In genomic region chr15:31332681-31333071, GRCh38 we compare ENCODE assay signal across 11 cellular contexts. TPM values are rescaled to one million over a fixed set of nuclear protein-coding genes. Genes with fewer than 3 reads are reported as not detected.
DNase-seq lines count a peak whose midpoint lies in the region; ATAC-seq and TF ChIP-seq lines count a peak whose summit lies in the region.
"Had no signal": no experiment of that assay in that cellular context is flagged by ENCODE, and none has a peak within 500 bp of the region (broad histone marks: within the 10 kb centered on the region; RNA-seq: fewer than 3 reads in every experiment).

No MANE protein-coding gene starts in this region.

- intact Hi-C loops in heart left ventricle (cut with DNase I) (loop anchor here in 2 of 10 donors (5.0 kb wide), 2 partner anchors 35 to 105 kb away; no protein-coding TSS in a partner anchor), Right ventricle myocardium superior (cut with DNase I) (no loop called here)

- peaks cover 0 to 7% (median 0%) of the 10 kb centered on the region in 9 donors for H3K36me3 ChIP-seq in heart left ventricle
- H3K36me3 ChIP-seq in lung (ENCODE audit: control insufficient read depth in 2 of 2, insufficient read depth in 2 of 2, low read length in 2 of 2): no peaks in the 10 kb centered on the region
- H3K36me3 ChIP-seq: HAP-1 had no signal

- TF ChIP-seq CTCF in heart left ventricle (IDR thresholded peaks at IDR 0.05) (no peak), lung (IDR thresholded peaks at IDR 0.05; ENCODE audit: control extremely low read depth, extremely low read depth) (no peak), type B pancreatic cell (conservative IDR thresholded peaks at IDR 0.05) (no peak), foreskin keratinocyte (conservative IDR thresholded peaks at IDR 0.05) (no peak)

- no peaks in the 10 kb centered on the region for H3K9me3 Mint-ChIP-seq in activated T-helper 17 cell treated with anti-CD3 and anti-CD28 coated beads, Interleukin-2, amount 50 U/mL, for 72 hours
- no peaks in the 10 kb centered on the region for H3K9me3 Mint-ChIP-seq in type B pancreatic cell

- H3K27me3 Mint-ChIP-seq in activated T-helper 17 cell treated with anti-CD3 and anti-CD28 coated beads, Interleukin-2, amount 50 U/mL, for 72 hours: no peaks in the 10 kb centered on the region
- H3K27me3 Mint-ChIP-seq in type B pancreatic cell: no peaks in the 10 kb centered on the region

- peak overlapping the region; percentile 63 for H3K27ac Mint-ChIP-seq in activated T-helper 17 cell treated with anti-CD3 and anti-CD28 coated beads, Interleukin-2, amount 50 U/mL, for 72 hours
- H3K27ac Mint-ChIP-seq in type B pancreatic cell: peak overlapping the region; percentile 22

- peaks cover 48% of the 10 kb centered on the region for H3K4me1 Mint-ChIP-seq in activated T-helper 17 cell treated with anti-CD3 and anti-CD28 coated beads, Interleukin-2, amount 50 U/mL, for 72 hours
- peaks cover 35% of the 10 kb centered on the region for H3K4me1 Mint-ChIP-seq in type B pancreatic cell (ENCODE audit: unreplicated experiment)

- DNase-seq in heart left ventricle (no peak), Right ventricle myocardium superior (no peak), lung (ENCODE audit: low spot score) (no peak), type B pancreatic cell (ENCODE audit: extremely low spot score, unreplicated experiment) (no peak), foreskin keratinocyte (no peak)
- DNase-seq: islet precursor cell, NCI-H1930 had no signal

- peaks cover 41% of the 10 kb centered on the region for H3K36me3 Mint-ChIP-seq in activated T-helper 17 cell treated with anti-CD3 and anti-CD28 coated beads, Interleukin-2, amount 50 U/mL, for 72 hours (ENCODE audit: low read depth)
- H3K36me3 Mint-ChIP-seq in type B pancreatic cell: no peaks in the 10 kb centered on the region

- H3K4me3 ChIP-seq in heart left ventricle (no peak overlapping the region), lung (no peak overlapping the region)
- H3K4me3 ChIP-seq: HAP-1 had no signal

- ATAC-seq in heart left ventricle (no peak), Right ventricle myocardium superior (ENCODE audit: poor library complexity) (no peak), lung (ENCODE audit: insufficient read depth, low FRiP score) (peak; percentile 0), foreskin keratinocyte (no peak), GM18858 (IDR thresholded peaks at IDR 0.05; ENCODE audit: unreplicated experiment) (no peak), HG02610 (IDR thresholded peaks at IDR 0.05; ENCODE audit: unreplicated experiment) (no peak)
- ATAC-seq in activated T-helper 17 cell treated with anti-CD3 and anti-CD28 coated beads, Interleukin-2, amount 50 U/mL, for 72 hours (replicated peaks): no peak

- WGBS in heart left ventricle, 4 donors: 63 to 77% (median 68%) methylated on average over 1 of the region's 1 CpG
- WGBS in lung, 2 donors: 65 to 96% methylated on average over 1 of the region's 1 CpG

- H3K27ac ChIP-seq in heart left ventricle (peak overlapping the region; percentile 15 to 100 (median 46)), lung (ENCODE audit: low read depth in 1 of 2, low read length in 1 of 2) (peak overlapping the region; percentile 54 to 88), foreskin keratinocyte (no peak overlapping the region)

- peaks cover 7 to 94% (median 89%) of the 10 kb centered on the region in 12 donors for H3K4me1 ChIP-seq in heart left ventricle
- peaks cover 54 to 65% of the 10 kb centered on the region in 2 donors for H3K4me1 ChIP-seq in lung (ENCODE audit: control insufficient read depth in 2 of 2, insufficient read depth in 2 of 2, low read length in 2 of 2)
- H3K4me1 ChIP-seq in foreskin keratinocyte: no peaks in the 10 kb centered on the region
- H3K4me1 ChIP-seq: HAP-1 had no signal

- H3K27me3 ChIP-seq in heart left ventricle: no peaks in the 10 kb centered on the region
- no peaks in the 10 kb centered on the region for H3K27me3 ChIP-seq in lung (ENCODE audit: control insufficient read depth, insufficient read depth)
- no peaks in the 10 kb centered on the region for H3K27me3 ChIP-seq in foreskin keratinocyte

- no peaks in the 10 kb centered on the region for H3K9me3 ChIP-seq in heart left ventricle
- no peaks in the 10 kb centered on the region for H3K9me3 ChIP-seq in lung (ENCODE audit: control insufficient read depth in 2 of 2, insufficient read depth in 1 of 2, low read length in 1 of 2)
- H3K9me3 ChIP-seq: HAP-1 had no signal

- H3K4me3 Mint-ChIP-seq in activated T-helper 17 cell treated with anti-CD3 and anti-CD28 coated beads, Interleukin-2, amount 50 U/mL, for 72 hours: peak overlapping the region; percentile 96
- no peak overlapping the region for H3K4me3 Mint-ChIP-seq in type B pancreatic cell

- no peak for TF ChIP-seq POLR2A in heart left ventricle (IDR thresholded peaks at IDR 0.05)

RNA-seq across cellular contexts. Expression of gene KLF13, which starts 6.0 kb away (rescaled TPM):
- total RNA-seq in heart left ventricle (10 to 100 TPM; 37.5 to 65.9 (median 56.4) TPM), Right ventricle myocardium superior (65.7 TPM), lung (100 to 1,000 TPM in 1 of 2 donors, 10 to 100 TPM in 1; 38.3 to 157 TPM), type B pancreatic cell (ENCODE audit: low replicate concordance) (38.6 and 58.2 TPM in 2 replicates), foreskin keratinocyte (57.9 and 58.1 TPM in 2 replicates)
- polyA plus RNA-seq in heart left ventricle (10 to 100 TPM; 22.4 to 74.0 TPM), lung (10 to 100 TPM; 47.1 to 63.2 TPM), foreskin keratinocyte (54.9 and 55.8 TPM in 2 replicates)
- 100 to 1,000 TPM; 101 to 119 TPM for total RNA-seq in activated T-helper 17 cell treated with anti-CD3 and anti-CD28 coated beads, Interleukin-2, amount 50 U/mL, for 72 hours
